ENCODE assay signal across 23 cellular contexts in genomic region chr13:112760931-112761330, GRCh38.
DNase-seq lines count a peak whose midpoint lies in the region; ATAC-seq and TF ChIP-seq lines count a peak whose summit lies in the region.
"Had no signal": no experiment of that assay in that cellular context is flagged by ENCODE, and none has a peak within 500 bp of the region (broad histone marks: within the 10 kb centered on the region; RNA-seq: fewer than 3 reads in every experiment).

No MANE protein-coding gene starts in this region.

- H3K9me3 Mint-ChIP-seq in WTC11 (no peaks in the 10 kb centered on the region), neural progenitor cell (peaks cover 9% of the 10 kb centered on the region), type B pancreatic cell (no peaks in the 10 kb centered on the region)
- H3K9me3 Mint-ChIP-seq: T-helper 1 cell treated with Interleukin-12 subunit alpha and Interleukin-12 subunit beta and Interleukin-4 antibody, amounts not matched to agents 30 μg/mL and 1 μg/mL, for 36 hours had no signal

- POLR2A ChIA-PET in WTC11 (lab: Charles Lee) = no interaction called here

- no peak for ATAC-seq in WTC11
- ATAC-seq in HG03159 (IDR thresholded peaks at IDR 0.05; ENCODE audit: unreplicated experiment) = no peak
- ATAC-seq in HG03280 (IDR thresholded peaks at IDR 0.05; ENCODE audit: unreplicated experiment) = no peak
- ATAC-seq: left ventricle myocardium superior had no signal

- no peak overlapping the region for H3K9ac ChIP-seq in neural progenitor cell

- CTCF ChIA-PET in WTC11 (lab: Charles Lee) = no interaction called here

- peaks cover 60% of the 10 kb centered on the region for H3K4me1 Mint-ChIP-seq in WTC11
- peaks cover 43% of the 10 kb centered on the region for H3K4me1 Mint-ChIP-seq in neural progenitor cell
- H3K4me1 Mint-ChIP-seq in type B pancreatic cell (ENCODE audit: unreplicated experiment) = peaks cover 26% of the 10 kb centered on the region

- peaks cover 26% of the 10 kb centered on the region for H3K79me2 ChIP-seq in neural progenitor cell (ENCODE audit: low read depth)

- H3K4me3 Mint-ChIP-seq in WTC11 = no peak overlapping the region
- no peak overlapping the region for H3K4me3 Mint-ChIP-seq in neural progenitor cell
- H3K4me3 Mint-ChIP-seq in type B pancreatic cell = no peak overlapping the region
- H3K4me3 Mint-ChIP-seq: activated CD4-positive, alpha-beta T cell treated with anti-CD3 and anti-CD28 coated beads, Interleukin-2, amount 10 ng/mL, durations not matched to agents 7 days and 5 days; T-helper 1 cell treated with Interleukin-12 subunit alpha and Interleukin-12 subunit beta and Interleukin-4 antibody, amounts not matched to agents 30 μg/mL and 1 μg/mL, for 36 hours had no signal

- H3K4me1 ChIP-seq in esophagus squamous epithelium (peaks cover 0 to 27% (median 4%) of the 10 kb centered on the region in 3 donors), neural progenitor cell (peaks cover 27% of the 10 kb centered on the region)
- H3K4me1 ChIP-seq: BE2C, SJCRH30 had no signal

- no peak overlapping the region for H2AFZ ChIP-seq in neural progenitor cell (replicated peaks)

- DNase-seq in WTC11 (ENCODE audit: low spot score) (no peak), esophagus squamous epithelium (lab: John Stamatoyannopoulos, UW) (no peak), neural progenitor cell (ENCODE audit: low spot score) (no peak), type B pancreatic cell (ENCODE audit: extremely low spot score, unreplicated experiment) (no peak), NCI-H1105 (lab: John Stamatoyannopoulos, UW) (no peak)
- DNase-seq: activated CD4-positive, alpha-beta T cell treated with anti-CD3 and anti-CD28 coated beads, Interleukin-2, amount 10 ng/mL, durations not matched to agents 7 days and 5 days; adrenal gland; BE2C; COR-L47; erythroblast; KG1; left ventricle myocardium superior; MV-4-11; NCI-H187; NCI-H2227 treated with DMSO at 0.1 percent for 48 hours; nucleus accumbens; SJCRH30; stimulated activated naive CD4-positive, alpha-beta T cell treated with Interleukin-2 at 50 U/mL for 16 hours; trophoblast cell had no signal

- no peaks in the 10 kb centered on the region for H3K36me3 ChIP-seq in esophagus squamous epithelium
- no peaks in the 10 kb centered on the region for H3K36me3 ChIP-seq in neural progenitor cell
- H3K36me3 ChIP-seq: adrenal gland, BE2C, right lobe of liver, SJCRH30 had no signal

- 66% methylated on average over 5 to 14 of the region's 15 CpGs for WGBS in esophagus squamous epithelium, 2 donors

- H3K27me3 ChIP-seq in esophagus squamous epithelium = no peaks in the 10 kb centered on the region
- H3K27me3 ChIP-seq in neural progenitor cell = no peaks in the 10 kb centered on the region
- H3K27me3 ChIP-seq: adrenal gland, BE2C, right lobe of liver, SJCRH30 had no signal

- TF ChIP-seq CTCF in WTC11 (IDR thresholded peaks at IDR 0.05) (no peak), esophagus squamous epithelium (IDR thresholded peaks at IDR 0.05) (no peak), neural progenitor cell (IDR thresholded peaks at IDR 0.05) (no peak), type B pancreatic cell (conservative IDR thresholded peaks at IDR 0.05) (no peak)

- intact Hi-C loops in esophagus squamous epithelium (cut with DNase I) = no loop called here

- H3K27ac Mint-ChIP-seq in WTC11 (peak overlapping the region; percentile 83; the same call in 1 of the 2 replicates), neural progenitor cell (peak overlapping the region; percentile 4), type B pancreatic cell (peak overlapping the region; percentile 37)
- H3K27ac Mint-ChIP-seq: activated CD4-positive, alpha-beta T cell treated with anti-CD3 and anti-CD28 coated beads, Interleukin-2, amount 10 ng/mL, durations not matched to agents 7 days and 5 days; T-helper 1 cell treated with Interleukin-12 subunit alpha and Interleukin-12 subunit beta and Interleukin-4 antibody, amounts not matched to agents 30 μg/mL and 1 μg/mL, for 36 hours had no signal

- peak overlapping the region in 1 of 4 donors; percentile 9 for H3K27ac ChIP-seq in esophagus squamous epithelium
- no peak overlapping the region for H3K27ac ChIP-seq in neural progenitor cell
- H3K27ac ChIP-seq: adrenal gland, right lobe of liver, SJCRH30 had no signal

- H3K4me3 ChIP-seq in esophagus squamous epithelium (peak overlapping the region in 3 of 4 donors; percentile 23 to 54 (median 36)), neural progenitor cell (no peak overlapping the region)
- H3K4me3 ChIP-seq: right lobe of liver, SJCRH30 had no signal

- TF ChIP-seq POLR2A in esophagus squamous epithelium (IDR thresholded peaks at IDR 0.05) = no peak

- H3K9me3 ChIP-seq in esophagus squamous epithelium (no peaks in the 10 kb centered on the region), neural progenitor cell (ENCODE audit: low read depth) (no peaks in the 10 kb centered on the region)
- H3K9me3 ChIP-seq: adrenal gland, BE2C, right lobe of liver, SJCRH30 had no signal

- H3K36me3 Mint-ChIP-seq in WTC11 = no peaks in the 10 kb centered on the region
- H3K36me3 Mint-ChIP-seq in neural progenitor cell = peaks cover 33% of the 10 kb centered on the region
- H3K36me3 Mint-ChIP-seq in type B pancreatic cell = peaks cover 8% of the 10 kb centered on the region

- H3F3A ChIP-seq in neural progenitor cell (ENCODE audit: low read depth) = peaks cover 17% of the 10 kb centered on the region

- H3K27me3 Mint-ChIP-seq in WTC11 (ENCODE audit: low read depth) (no peaks in the 10 kb centered on the region), neural progenitor cell (ENCODE audit: insufficient read depth, low read depth) (peaks cover 11% of the 10 kb centered on the region), type B pancreatic cell (no peaks in the 10 kb centered on the region)
- H3K27me3 Mint-ChIP-seq: activated CD4-positive, alpha-beta T cell treated with anti-CD3 and anti-CD28 coated beads, Interleukin-2, amount 10 ng/mL, durations not matched to agents 7 days and 5 days had no signal

- peaks cover 13% of the 10 kb centered on the region for H4K20me1 ChIP-seq in neural progenitor cell (ENCODE audit: low read depth)

- H3K4me2 ChIP-seq in neural progenitor cell = no peak overlapping the region

TF ChIP-seq in WTC11, 78 proteins besides CTCF, POLR2A, EP300 and RAD21:
- TF ChIP-seq ZNF396 (CRISPR knock-in tag; IDR thresholded peaks at IDR 0.05; ENCODE audit: borderline replicate concordance) (no peak), ZSCAN18 (CRISPR knock-in tag; IDR thresholded peaks at IDR 0.05) (no peak)
- TF ChIP-seq, protein P1, sequence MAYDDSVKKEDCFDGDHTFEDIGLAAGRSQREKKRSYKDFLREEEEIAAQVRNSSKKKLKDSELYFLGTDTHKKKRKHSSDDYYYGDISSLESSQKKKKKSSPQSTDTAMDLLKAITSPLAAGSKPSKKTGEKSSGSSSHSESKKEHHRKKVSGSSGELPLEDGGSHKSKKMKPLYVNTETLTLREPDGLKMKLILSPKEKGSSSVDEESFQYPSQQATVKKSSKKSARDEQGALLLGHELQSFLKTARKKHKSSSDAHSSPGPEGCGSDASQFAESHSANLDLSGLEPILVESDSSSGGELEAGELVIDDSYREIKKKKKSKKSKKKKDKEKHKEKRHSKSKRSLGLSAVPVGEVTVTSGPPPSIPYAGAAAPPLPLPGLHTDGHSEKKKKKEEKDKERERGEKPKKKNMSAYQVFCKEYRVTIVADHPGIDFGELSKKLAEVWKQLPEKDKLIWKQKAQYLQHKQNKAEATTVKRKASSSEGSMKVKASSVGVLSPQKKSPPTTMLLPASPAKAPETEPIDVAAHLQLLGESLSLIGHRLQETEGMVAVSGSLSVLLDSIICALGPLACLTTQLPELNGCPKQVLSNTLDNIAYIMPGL (CRISPR knock-in tag; IDR thresholded peaks at IDR 0.05) = no peak
- TF ChIP-seq, protein P2, sequence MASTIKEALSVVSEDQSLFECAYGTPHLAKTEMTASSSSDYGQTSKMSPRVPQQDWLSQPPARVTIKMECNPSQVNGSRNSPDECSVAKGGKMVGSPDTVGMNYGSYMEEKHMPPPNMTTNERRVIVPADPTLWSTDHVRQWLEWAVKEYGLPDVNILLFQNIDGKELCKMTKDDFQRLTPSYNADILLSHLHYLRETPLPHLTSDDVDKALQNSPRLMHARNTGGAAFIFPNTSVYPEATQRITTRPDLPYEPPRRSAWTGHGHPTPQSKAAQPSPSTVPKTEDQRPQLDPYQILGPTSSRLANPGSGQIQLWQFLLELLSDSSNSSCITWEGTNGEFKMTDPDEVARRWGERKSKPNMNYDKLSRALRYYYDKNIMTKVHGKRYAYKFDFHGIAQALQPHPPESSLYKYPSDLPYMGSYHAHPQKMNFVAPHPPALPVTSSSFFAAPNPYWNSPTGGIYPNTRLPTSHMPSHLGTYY (CRISPR knock-in tag; IDR thresholded peaks at IDR 0.05) = no peak
- TF ChIP-seq, protein P3, sequence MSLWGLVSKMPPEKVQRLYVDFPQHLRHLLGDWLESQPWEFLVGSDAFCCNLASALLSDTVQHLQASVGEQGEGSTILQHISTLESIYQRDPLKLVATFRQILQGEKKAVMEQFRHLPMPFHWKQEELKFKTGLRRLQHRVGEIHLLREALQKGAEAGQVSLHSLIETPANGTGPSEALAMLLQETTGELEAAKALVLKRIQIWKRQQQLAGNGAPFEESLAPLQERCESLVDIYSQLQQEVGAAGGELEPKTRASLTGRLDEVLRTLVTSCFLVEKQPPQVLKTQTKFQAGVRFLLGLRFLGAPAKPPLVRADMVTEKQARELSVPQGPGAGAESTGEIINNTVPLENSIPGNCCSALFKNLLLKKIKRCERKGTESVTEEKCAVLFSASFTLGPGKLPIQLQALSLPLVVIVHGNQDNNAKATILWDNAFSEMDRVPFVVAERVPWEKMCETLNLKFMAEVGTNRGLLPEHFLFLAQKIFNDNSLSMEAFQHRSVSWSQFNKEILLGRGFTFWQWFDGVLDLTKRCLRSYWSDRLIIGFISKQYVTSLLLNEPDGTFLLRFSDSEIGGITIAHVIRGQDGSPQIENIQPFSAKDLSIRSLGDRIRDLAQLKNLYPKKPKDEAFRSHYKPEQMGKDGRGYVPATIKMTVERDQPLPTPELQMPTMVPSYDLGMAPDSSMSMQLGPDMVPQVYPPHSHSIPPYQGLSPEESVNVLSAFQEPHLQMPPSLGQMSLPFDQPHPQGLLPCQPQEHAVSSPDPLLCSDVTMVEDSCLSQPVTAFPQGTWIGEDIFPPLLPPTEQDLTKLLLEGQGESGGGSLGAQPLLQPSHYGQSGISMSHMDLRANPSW (CRISPR knock-in tag; conservative IDR thresholded peaks at IDR 0.05; ENCODE audit: low read depth) = no peak

Comparison
In these comparisons a context has a peak if more than half of its experiments do, and no peak if none do; other contexts are left out.
1. H3K27ac Mint-ChIP-seq: peak in every context shown above with its lines; median percentile 83 in WTC11; 37 in type B pancreatic cell; 4 in neural progenitor cell.